15 cellular contexts compared by ENCODE assay signal in genomic region chr5:149792540-149792939, GRCh38.
"Had no signal": no experiment of that assay in that cellular context is flagged by ENCODE, and none has a peak within 500 bp of the region (broad histone marks: within the 10 kb centered on the region; RNA-seq: fewer than 3 reads in every experiment).

No MANE protein-coding gene starts in this region.

- H3K4me3 ChIP-seq: smooth muscle cell, testis had no signal

- H3K27me3 ChIP-seq: foreskin keratinocyte, testis had no signal

- H3K4me2 ChIP-seq: smooth muscle cell had no signal

- H3K9me3 Mint-ChIP-seq: activated CD8-positive, alpha-beta T cell treated with anti-CD3 and anti-CD28 coated beads for 36 hours; activated naive CD4-positive, alpha-beta T cell treated with anti-CD3 and anti-CD28 coated beads, Interleukin-2, amount 50 U/mL, for 72 hours; activated T-cell treated with anti-CD3 and anti-CD28 coated beads, Interleukin-2, amount 50 U/mL, for 72 hours; natural killer cell treated with Interleukin-12 subunit alpha and Interleukin-12 subunit beta and Interleukin-15 and Interleukin-18, amount 100 ng/mL, for 72 hours; stimulated activated naive CD8-positive, alpha-beta T cell treated with anti-CD3 and anti-CD28 coated beads, Interleukin-15, amount 100 ng/mL, for 72 hours; WTC11 had no signal

- H3K9me3 ChIP-seq: testis had no signal

- H3K36me3 Mint-ChIP-seq: activated naive CD4-positive, alpha-beta T cell treated with anti-CD3 and anti-CD28 coated beads, Interleukin-2, amount 50 U/mL, for 72 hours; natural killer cell treated with Interleukin-12 subunit alpha and Interleukin-12 subunit beta and Interleukin-15 and Interleukin-18, amount 100 ng/mL, for 72 hours; WTC11 had no signal

- H3K27ac ChIP-seq: foreskin keratinocyte, testis had no signal

- H3K27ac Mint-ChIP-seq: activated CD8-positive, alpha-beta T cell treated with anti-CD3 and anti-CD28 coated beads for 36 hours; activated naive CD4-positive, alpha-beta T cell treated with anti-CD3 and anti-CD28 coated beads, Interleukin-2, amount 50 U/mL, for 72 hours; activated T-cell treated with anti-CD3 and anti-CD28 coated beads, Interleukin-2, amount 50 U/mL, for 72 hours; natural killer cell treated with Interleukin-12 subunit alpha and Interleukin-12 subunit beta and Interleukin-15 and Interleukin-18, amount 100 ng/mL, for 72 hours; WTC11 had no signal

- H3K4me3 Mint-ChIP-seq: activated CD8-positive, alpha-beta T cell treated with anti-CD3 and anti-CD28 coated beads for 36 hours; activated T-cell treated with anti-CD3 and anti-CD28 coated beads, Interleukin-2, amount 50 U/mL, for 72 hours; natural killer cell treated with Interleukin-12 subunit alpha and Interleukin-12 subunit beta and Interleukin-15 and Interleukin-18, amount 100 ng/mL, for 72 hours; stimulated activated naive CD8-positive, alpha-beta T cell treated with anti-CD3 and anti-CD28 coated beads, Interleukin-15, amount 100 ng/mL, for 72 hours; WTC11 had no signal

- DNase-seq: activated CD4-positive, alpha-beta T cell treated with anti-CD3 and anti-CD28 coated beads for 48 hours; activated CD8-positive, alpha-beta memory T cell treated with anti-CD3 and anti-CD28 coated beads, Interleukin-2, amount 50 U/mL, for 4 hours; activated CD8-positive, alpha-beta T cell treated with anti-CD3 and anti-CD28 coated beads for 36 hours; activated gamma-delta T cell; activated T-cell treated with anti-CD3 and anti-CD28 coated beads, Interleukin-2, amount 50 U/mL, for 72 hours; caudate nucleus; effector CD4-positive, alpha-beta T cell; stimulated activated naive CD8-positive, alpha-beta T cell treated with anti-CD3 and anti-CD28 coated beads, Interleukin-15, amount 100 ng/mL, for 72 hours; T-helper 2 cell; testis had no signal

- H3K27me3 Mint-ChIP-seq: activated CD8-positive, alpha-beta T cell treated with anti-CD3 and anti-CD28 coated beads for 36 hours; natural killer cell treated with Interleukin-12 subunit alpha and Interleukin-12 subunit beta and Interleukin-15 and Interleukin-18, amount 100 ng/mL, for 72 hours; stimulated activated naive CD8-positive, alpha-beta T cell treated with anti-CD3 and anti-CD28 coated beads, Interleukin-15, amount 100 ng/mL, for 72 hours had no signal

- ATAC-seq: activated CD8-positive, alpha-beta T cell treated with anti-CD3 and anti-CD28 coated beads for 36 hours; activated naive CD4-positive, alpha-beta T cell treated with anti-CD3 and anti-CD28 coated beads, Interleukin-2, amount 50 U/mL, for 72 hours; activated T-cell treated with anti-CD3 and anti-CD28 coated beads, Interleukin-2, amount 50 U/mL, for 72 hours; natural killer cell treated with Interleukin-12 subunit alpha and Interleukin-12 subunit beta and Interleukin-15 and Interleukin-18, amount 100 ng/mL, for 72 hours; stimulated activated naive CD8-positive, alpha-beta T cell treated with anti-CD3 and anti-CD28 coated beads, Interleukin-15, amount 100 ng/mL, for 72 hours; WTC11 had no signal
